In genomic region chr5:66475731-66476130, GRCh38 we compare ENCODE assay signal across 26 cellular contexts.
"Had no signal": no experiment of that assay in that cellular context is flagged by ENCODE, and none has a peak within 500 bp of the region (broad histone marks: within the 10 kb centered on the region; RNA-seq: fewer than 3 reads in every experiment).

No MANE protein-coding gene starts in this region.

- DNase-seq: activated B cell treated with CpG ODN at 0.5 μM for 24 hours; activated CD4-positive, alpha-beta T cell treated with anti-CD3 and anti-CD28 coated beads for 1 hour; activated CD4-positive, alpha-beta T cell treated with anti-CD3 and anti-CD28 coated beads, Interleukin-2, amount 10 ng/mL, durations not matched to agents 24 days and 14 days; activated CD4-positive, alpha-beta T cell treated with anti-CD3 and anti-CD28 coated beads, Interleukin-2, amount 50 U/mL, for 48 hours; activated CD8-positive, alpha-beta memory T cell treated with anti-CD3 and anti-CD28 coated beads, Interleukin-2, amount 10 ng/mL, durations not matched to agents 7 days and 5 days; activated effector memory CD4-positive, alpha-beta T cell treated with Interleukin-2 at 50 U/mL for 16 hours; activated naive CD4-positive, alpha-beta T cell; activated T-cell treated with anti-CD3 and anti-CD28 coated beads, Interleukin-2, amount 50 U/mL, for 24 hours; aorta; caudate nucleus; NCI-H1092; NCI-H1417 treated with DMSO at 0.1 percent for 48 hours; NCI-H1694; NCI-H2029 treated with DMSO at 0.1 percent for 48 hours; NCI-H345; NCI-H510A; NCI-H526 treated with DMSO at 0.1 percent for 48 hours; NCI-H82; Peyer's patch; SIG-M5; T-helper 17 cell; T-helper 9 cell had no signal

- H3K4me1 Mint-ChIP-seq: activated CD4-positive, alpha-beta T cell treated with anti-CD3 and anti-CD28 coated beads, Interleukin-2, amount 10 ng/mL, durations not matched to agents 24 days and 14 days; activated CD8-positive, alpha-beta memory T cell treated with anti-CD3 and anti-CD28 coated beads, Interleukin-2, amount 10 ng/mL, durations not matched to agents 7 days and 5 days; activated naive CD4-positive, alpha-beta T cell treated with anti-CD3 and anti-CD28 coated beads, Interleukin-2, amount 50 U/mL, for 24 hours; T-helper 17 cell had no signal

- H3K4me3 ChIP-seq: breast epithelium, Peyer's patch had no signal

- H3K36me3 ChIP-seq: breast epithelium, Peyer's patch had no signal

- H3K9me3 Mint-ChIP-seq: activated B cell treated with CpG ODN at 0.5 μM for 24 hours; activated naive CD4-positive, alpha-beta T cell treated with anti-CD3 and anti-CD28 coated beads, Interleukin-2, amount 50 U/mL, for 24 hours; activated T-cell treated with anti-CD3 and anti-CD28 coated beads, Interleukin-2, amount 50 U/mL, for 24 hours had no signal

- H3K9me3 ChIP-seq: breast epithelium, Peyer's patch had no signal

- H3K27me3 Mint-ChIP-seq: activated B cell treated with CpG ODN at 0.5 μM for 24 hours, T-helper 17 cell had no signal

- ATAC-seq: activated CD8-positive, alpha-beta memory T cell treated with anti-CD3 and anti-CD28 coated beads, Interleukin-2, amount 10 ng/mL, durations not matched to agents 7 days and 5 days; T-helper 17 cell had no signal

- H3K27ac ChIP-seq: breast epithelium, KMS-11, Peyer's patch had no signal

- H3K36me3 Mint-ChIP-seq: activated CD8-positive, alpha-beta memory T cell treated with anti-CD3 and anti-CD28 coated beads, Interleukin-2, amount 10 ng/mL, durations not matched to agents 7 days and 5 days; activated naive CD4-positive, alpha-beta T cell treated with anti-CD3 and anti-CD28 coated beads, Interleukin-2, amount 50 U/mL, for 24 hours had no signal

- H3K27me3 ChIP-seq: breast epithelium, Peyer's patch had no signal

- H3K27ac Mint-ChIP-seq: activated B cell treated with CpG ODN at 0.5 μM for 24 hours; activated CD4-positive, alpha-beta T cell treated with anti-CD3 and anti-CD28 coated beads, Interleukin-2, amount 10 ng/mL, durations not matched to agents 24 days and 14 days; activated CD8-positive, alpha-beta memory T cell treated with anti-CD3 and anti-CD28 coated beads, Interleukin-2, amount 10 ng/mL, durations not matched to agents 7 days and 5 days; activated naive CD4-positive, alpha-beta T cell treated with anti-CD3 and anti-CD28 coated beads, Interleukin-2, amount 50 U/mL, for 24 hours; activated T-cell treated with anti-CD3 and anti-CD28 coated beads, Interleukin-2, amount 50 U/mL, for 24 hours; activated T-helper 1 cell treated with anti-CD3 and anti-CD28 coated beads, Interleukin-12 subunit alpha, Interleukin-12 subunit beta, Interleukin-2, Interleukin-4 antibody, amounts not matched to agents 30 ng/mL and 10 ng/mL and 1 ng/mL, durations not matched to agents 14 hours and 24 hours and 36 hours; T-helper 17 cell had no signal

- H3K4me1 ChIP-seq: breast epithelium, Peyer's patch had no signal

- H3K4me3 Mint-ChIP-seq: activated B cell treated with CpG ODN at 0.5 μM for 24 hours; activated CD4-positive, alpha-beta T cell treated with anti-CD3 and anti-CD28 coated beads, Interleukin-2, amount 10 ng/mL, durations not matched to agents 24 days and 14 days; activated CD8-positive, alpha-beta memory T cell treated with anti-CD3 and anti-CD28 coated beads, Interleukin-2, amount 10 ng/mL, durations not matched to agents 7 days and 5 days; activated naive CD4-positive, alpha-beta T cell treated with anti-CD3 and anti-CD28 coated beads, Interleukin-2, amount 50 U/mL, for 24 hours; activated T-cell treated with anti-CD3 and anti-CD28 coated beads, Interleukin-2, amount 50 U/mL, for 24 hours; activated T-helper 1 cell treated with anti-CD3 and anti-CD28 coated beads, Interleukin-12 subunit alpha, Interleukin-12 subunit beta, Interleukin-2, Interleukin-4 antibody, amounts not matched to agents 30 ng/mL and 10 ng/mL and 1 ng/mL, durations not matched to agents 14 hours and 24 hours and 36 hours; T-helper 17 cell had no signal

- H3K9ac ChIP-seq: KMS-11 had no signal
